15 cellular contexts compared by ENCODE assay signal in genomic region chr2:164456599-164456998, GRCh38.
DNase-seq lines count a peak whose midpoint lies in the region; ATAC-seq and TF ChIP-seq lines count a peak whose summit lies in the region.
"Had no signal": no experiment of that assay in that cellular context is flagged by ENCODE, and none has a peak within 500 bp of the region (broad histone marks: within the 10 kb centered on the region; RNA-seq: fewer than 3 reads in every experiment).

No MANE protein-coding gene starts in this region.

- H2AFZ ChIP-seq in DND-41 (ENCODE audit: low read depth, low read length) (no peak overlapping the region), hepatocyte (no peak overlapping the region)
- H2AFZ ChIP-seq: neural progenitor cell had no signal

- H3K27ac ChIP-seq in DND-41 (ENCODE audit: low read length) (no peak overlapping the region), hepatocyte (no peak overlapping the region)
- H3K27ac ChIP-seq: BLaER1, breast epithelium, neural progenitor cell, skin epidermis had no signal

- no peak overlapping the region for H3K9ac ChIP-seq in DND-41 (ENCODE audit: low read depth, low read length)
- H3K9ac ChIP-seq: BLaER1, neural progenitor cell had no signal

- no peaks in the 10 kb centered on the region for H3K36me3 ChIP-seq in DND-41 (ENCODE audit: insufficient read depth, low read length)
- H3K36me3 ChIP-seq in hepatocyte (replicated peaks; ENCODE audit: insufficient read depth, low read depth) = no peaks in the 10 kb centered on the region
- H3K36me3 ChIP-seq: BLaER1, breast epithelium, neural progenitor cell had no signal

- H3K27me3 ChIP-seq in DND-41 (ENCODE audit: insufficient read depth, low read length, poor library complexity) (peaks cover 4% of the 10 kb centered on the region), hepatocyte (peaks cover 3% of the 10 kb centered on the region)
- H3K27me3 ChIP-seq: BLaER1, breast epithelium, neural progenitor cell had no signal

- H3K4me3 ChIP-seq in DND-41 (ENCODE audit: low read depth in 1 of 2, low read length in 2 of 2) = no peak overlapping the region
- no peak overlapping the region for H3K4me3 ChIP-seq in hepatocyte
- H3K4me3 ChIP-seq: BLaER1, breast epithelium, neural progenitor cell, skin epidermis had no signal

- H3K9me2 ChIP-seq in hepatocyte (replicated peaks; ENCODE audit: insufficient read depth) = no peaks in the 10 kb centered on the region

- DNase-seq in DND-41 (peak; percentile 66), NCI-H1436 (lab: John Stamatoyannopoulos, UW) (peak; percentile 79), NCI-H774 (lab: John Stamatoyannopoulos, UW) (peak; percentile 37), hepatocyte (ENCODE audit: low spot score) (peak; percentile 22), globus pallidus (ENCODE audit: low spot score) (no peak), C1 segment of cervical spinal cord (lab: John Stamatoyannopoulos, UW) (no peak), SW 1271 (lab: John Stamatoyannopoulos, UW) (no peak)
- DNase-seq: activated CD4-positive, alpha-beta T cell treated with anti-CD3 and anti-CD28 coated beads, Interleukin-2, amount 10 ng/mL, durations not matched to agents 7 days and 5 days; hippocampal formation; left ventricle myocardium superior had no signal

- H3K9me3 ChIP-seq in DND-41 (ENCODE audit: insufficient read depth, low read length, severe bottlenecking) (no peaks in the 10 kb centered on the region), hepatocyte (ENCODE audit: low read depth) (no peaks in the 10 kb centered on the region)
- H3K9me3 ChIP-seq: BLaER1, breast epithelium had no signal

- H4K20me1 ChIP-seq in DND-41 (ENCODE audit: insufficient read depth, low read length) (no peaks in the 10 kb centered on the region), hepatocyte (ENCODE audit: insufficient read depth, poor library complexity, severe bottlenecking) (no peaks in the 10 kb centered on the region)
- H4K20me1 ChIP-seq: BLaER1 had no signal

- H3K4me1 ChIP-seq in DND-41 (ENCODE audit: insufficient read depth, low read length) (no peaks in the 10 kb centered on the region), hepatocyte (ENCODE audit: insufficient read depth) (no peaks in the 10 kb centered on the region)
- H3K4me1 ChIP-seq: breast epithelium, neural progenitor cell had no signal

- WGBS in hepatocyte (ENCODE audit: low lambda C conversion rate, missing lambda C conversion rate) = 48% methylated on average over 3 of the region's 3 CpGs

- H3K79me2 ChIP-seq in DND-41 (ENCODE audit: insufficient read depth, low read length) (no peaks in the 10 kb centered on the region), hepatocyte (no peaks in the 10 kb centered on the region)

- no peak overlapping the region for H3K4me2 ChIP-seq in DND-41 (ENCODE audit: insufficient read depth, low read length)
- H3K4me2 ChIP-seq in hepatocyte = no peak overlapping the region
- H3K4me2 ChIP-seq: BLaER1, neural progenitor cell had no signal

- ATAC-seq in DND-41 (ENCODE audit: insufficient read depth, low read depth) (peak; percentile 83), HG03457 (IDR thresholded peaks at IDR 0.05; ENCODE audit: unreplicated experiment) (no peak)
- ATAC-seq: left ventricle myocardium superior had no signal

- no peak for TF ChIP-seq CTCF in DND-41 (IDR thresholded peaks at IDR 0.05; ENCODE audit: borderline replicate concordance, extremely low read depth, low read length, poor library complexity, severe bottlenecking)
- TF ChIP-seq CTCF in hepatocyte (IDR thresholded peaks at IDR 0.05; ENCODE audit: poor library complexity) = no peak

Comparison
In these comparisons a context has a peak if more than half of its experiments do, and no peak if none do; other contexts are left out.
1. DNase-seq: peak in DND-41 (single experiment), NCI-H1436 (single experiment), NCI-H774 (single experiment) and hepatocyte (single experiment); none in globus pallidus (single experiment), C1 segment of cervical spinal cord (0 of 14) and SW 1271 (0 of 2).